ENCODE assay signal across 8 cellular contexts in genomic region chr10:72262019-72262404, GRCh38. TPM values are rescaled to one million over a fixed set of nuclear protein-coding genes. Genes with fewer than 3 reads are reported as not detected.
A peak's percentile ranks its signal among the peaks of the same experiment; 100 is the strongest.
DNase-seq lines count a peak whose midpoint lies in the region; ATAC-seq and TF ChIP-seq lines count a peak whose summit lies in the region.
"Not testable (repeated sequence)": the region's sequence is repeated elsewhere in the genome, so short reads cannot be mapped to it uniquely, and the experiment has no call there.

No MANE protein-coding gene starts in this region.

- not testable (repeated sequence) for H3K36me3 ChIP-seq in A673 (ENCODE audit: insufficient read depth, low read length, poor library complexity, severe bottlenecking); HUES64 (ENCODE audit: insufficient read depth, low read length); SK-N-MC (ENCODE audit: insufficient read depth, low read length); right atrium auricular region

- H3K36me3 Mint-ChIP-seq in activated T-helper 17 cell treated with anti-CD3 and anti-CD28 coated beads, Interleukin-2, amount 50 U/mL, for 72 hours (ENCODE audit: low read depth), result peaks cover 21% of the 10 kb centered on the region
- H3K36me3 Mint-ChIP-seq in central memory CD8-positive, alpha-beta T cell (ENCODE audit: insufficient read depth); nephron (ENCODE audit: low read depth); stimulated activated naive CD8-positive, alpha-beta T cell treated with anti-CD3 and anti-CD28 coated beads, Interleukin-15, Interleukin-2, amounts not matched to agents 100 ng/mL and 50 ng/mL, for 24 hours (ENCODE audit: low read depth): not testable (repeated sequence)

- peak overlapping the region; percentile 94 for H3K4me3 Mint-ChIP-seq in activated T-helper 17 cell treated with anti-CD3 and anti-CD28 coated beads, Interleukin-2, amount 50 U/mL, for 72 hours
- H3K4me3 Mint-ChIP-seq in central memory CD8-positive, alpha-beta T cell, result peak overlapping the region; percentile 86
- peak overlapping the region in 2 of 3 experiments; percentile 74 to 79 for H3K4me3 Mint-ChIP-seq in nephron
- peak overlapping the region; percentile 86 for H3K4me3 Mint-ChIP-seq in stimulated activated naive CD8-positive, alpha-beta T cell treated with anti-CD3 and anti-CD28 coated beads, Interleukin-15, Interleukin-2, amounts not matched to agents 100 ng/mL and 50 ng/mL, for 24 hours

- H3K4me1 Mint-ChIP-seq in activated T-helper 17 cell treated with anti-CD3 and anti-CD28 coated beads, Interleukin-2, amount 50 U/mL, for 72 hours, result peaks cover 34% of the 10 kb centered on the region
- H3K4me1 Mint-ChIP-seq in central memory CD8-positive, alpha-beta T cell, result peaks cover 50% of the 10 kb centered on the region
- H3K4me1 Mint-ChIP-seq in nephron, result peaks cover 58% of the 10 kb centered on the region
- H3K4me1 Mint-ChIP-seq in stimulated activated naive CD8-positive, alpha-beta T cell treated with anti-CD3 and anti-CD28 coated beads, Interleukin-15, Interleukin-2, amounts not matched to agents 100 ng/mL and 50 ng/mL, for 24 hours (ENCODE audit: low read depth), result peaks cover 58% of the 10 kb centered on the region

- H3K27ac ChIP-seq in A673 (ENCODE audit: low read depth, low read length, poor library complexity, severe bottlenecking), result peak overlapping the region; percentile 86
- peak overlapping the region; percentile 98; the same call in 1 of the 2 replicates for H3K27ac ChIP-seq in HUES64 (ENCODE audit: low read depth, low read length)
- peak overlapping the region; percentile 99 for H3K27ac ChIP-seq in SK-N-MC
- H3K27ac ChIP-seq in right atrium auricular region, result peak overlapping the region; percentile 91 to 96

- not testable (repeated sequence) for H3K27me3 Mint-ChIP-seq in activated T-helper 17 cell treated with anti-CD3 and anti-CD28 coated beads, Interleukin-2, amount 50 U/mL, for 72 hours; central memory CD8-positive, alpha-beta T cell; nephron (ENCODE audit: low read depth); stimulated activated naive CD8-positive, alpha-beta T cell treated with anti-CD3 and anti-CD28 coated beads, Interleukin-15, Interleukin-2, amounts not matched to agents 100 ng/mL and 50 ng/mL, for 24 hours

- H3K27ac Mint-ChIP-seq in activated T-helper 17 cell treated with anti-CD3 and anti-CD28 coated beads, Interleukin-2, amount 50 U/mL, for 72 hours, result peak overlapping the region; percentile 100
- H3K27ac Mint-ChIP-seq in central memory CD8-positive, alpha-beta T cell (ENCODE audit: low read depth), result peak overlapping the region; percentile 92
- H3K27ac Mint-ChIP-seq in nephron, result peak overlapping the region; percentile 99 to 100 (median 100)
- H3K27ac Mint-ChIP-seq in stimulated activated naive CD8-positive, alpha-beta T cell treated with anti-CD3 and anti-CD28 coated beads, Interleukin-15, Interleukin-2, amounts not matched to agents 100 ng/mL and 50 ng/mL, for 24 hours, result peak overlapping the region; percentile 99

- peaks cover 42% of the 10 kb centered on the region for H3K4me1 ChIP-seq in A673 (ENCODE audit: insufficient read depth, low read length, poor library complexity, severe bottlenecking)
- peaks cover 37% of the 10 kb centered on the region for H3K4me1 ChIP-seq in HUES64 (ENCODE audit: insufficient read depth, low read length)
- peaks cover 5 to 55% of the 10 kb centered on the region in 2 donors for H3K4me1 ChIP-seq in right atrium auricular region

- TF ChIP-seq CTCF in A673 (conservative IDR thresholded peaks at IDR 0.05; ENCODE audit: low read depth, low read length); right atrium auricular region (IDR thresholded peaks at IDR 0.05); nephron (IDR thresholded peaks at IDR 0.05; ENCODE audit: unreplicated experiment in 3 of 3): not testable (repeated sequence)

- H3K9ac ChIP-seq in HUES64 (ENCODE audit: low read depth, low read length), result 0 out of 2 replicates have a peak overlapping the region, but pooled peaks have one; percentile 78
- H3K9ac ChIP-seq in SK-N-MC (ENCODE audit: insufficient read length), result not testable (repeated sequence)

- BruUV-seq in A673 (replicated peaks; lab: Mats Ljungman, UMichigan), result not testable (repeated sequence)

- 91% methylated on average over 7 of the region's 7 CpGs for WGBS in HUES64

- POLR2A ChIA-PET in A673 (lab: Charles Lee; ENCODE audit: low non-redundant PET), result not testable (repeated sequence)

- not testable (repeated sequence) for H3K4me3 ChIP-seq in A673 (ENCODE audit: low read depth, low read length, poor library complexity, severe bottlenecking); SK-N-MC; right atrium auricular region
- H3K4me3 ChIP-seq in HUES64 (ENCODE audit: low read length), result peak overlapping the region; percentile 54; the same call in 1 of the 2 replicates

- ATAC-seq in activated T-helper 17 cell treated with anti-CD3 and anti-CD28 coated beads, Interleukin-2, amount 50 U/mL, for 72 hours (replicated peaks); central memory CD8-positive, alpha-beta T cell (replicated peaks; ENCODE audit: extremely low read depth, poor library complexity, severe bottlenecking): not testable (repeated sequence)

- intact Hi-C loops in A673 (cut with micrococcal nuclease; ENCODE audit: unreplicated experiment), result not testable (repeated sequence)

- not testable (repeated sequence) for H3K9me3 ChIP-seq in A673 (ENCODE audit: low read depth, low read length, poor library complexity, severe bottlenecking); HUES64 (ENCODE audit: insufficient read depth, low read depth, low read length); SK-N-MC (ENCODE audit: low read depth, low read length); right atrium auricular region

- DNase-seq in A673 (ENCODE audit: low spot score); SK-N-MC (ENCODE audit: low read depth, low spot score); central memory CD8-positive, alpha-beta T cell (ENCODE audit: low spot score in 2 of 2); right atrium auricular region (ENCODE audit: low spot score): not testable (repeated sequence)

- not testable (repeated sequence) for H3K27me3 ChIP-seq in A673 (replicated peaks; ENCODE audit: insufficient read depth, low read depth, low read length, poor library complexity); HUES64 (ENCODE audit: insufficient read depth, low read length); right atrium auricular region

- CTCF ChIA-PET in A673 (lab: Charles Lee), result not testable (repeated sequence)

- not testable (repeated sequence) for H3K9me3 Mint-ChIP-seq in activated T-helper 17 cell treated with anti-CD3 and anti-CD28 coated beads, Interleukin-2, amount 50 U/mL, for 72 hours; central memory CD8-positive, alpha-beta T cell; nephron; stimulated activated naive CD8-positive, alpha-beta T cell treated with anti-CD3 and anti-CD28 coated beads, Interleukin-15, Interleukin-2, amounts not matched to agents 100 ng/mL and 50 ng/mL, for 24 hours

RNA-seq across cellular contexts. Expression of gene DDIT4, which starts 11.7 kb away (rescaled TPM):
- total RNA-seq in A673 (2021), result 20.7 and 39.6 TPM in 2 replicates
- 23.1 TPM for polyA plus RNA-seq in HUES64 (2013, experiment 1 of 2)
- 25.9 TPM for polyA plus RNA-seq in HUES64 (2013, experiment 2 of 2)
- total RNA-seq in activated T-helper 17 cell treated with anti-CD3 and anti-CD28 coated beads, Interleukin-2, amount 50 U/mL, for 72 hours, result 1,000 to 10,000 TPM in 1 of 2 donors, 100 to 1,000 TPM in 1; 746 to 1,569 TPM
- total RNA-seq in right atrium auricular region, result 100 to 1,000 TPM; 100 to 136 TPM

RNA-seq across cellular contexts. Expression of gene ASCC1, which starts 45.9 kb away (rescaled TPM):
- 40.2 and 43.1 TPM in 2 replicates for total RNA-seq in A673 (2021)
- 25.0 TPM for polyA plus RNA-seq in HUES64 (2013, experiment 1 of 2)
- 31.3 TPM for polyA plus RNA-seq in HUES64 (2013, experiment 2 of 2)
- 10 to 100 TPM; 44.0 to 48.6 TPM for total RNA-seq in activated T-helper 17 cell treated with anti-CD3 and anti-CD28 coated beads, Interleukin-2, amount 50 U/mL, for 72 hours
- total RNA-seq in right atrium auricular region, result 10 to 100 TPM; 27.2 to 37.0 TPM

RNA-seq across cellular contexts. Expression of gene ANAPC16, which starts 46.2 kb away (rescaled TPM):
- 57.6 and 62.5 TPM in 2 replicates for total RNA-seq in A673 (2021)
- polyA plus RNA-seq in HUES64 (2013, experiment 1 of 2), result 49.6 TPM
- 60.2 TPM for polyA plus RNA-seq in HUES64 (2013, experiment 2 of 2)
- total RNA-seq in activated T-helper 17 cell treated with anti-CD3 and anti-CD28 coated beads, Interleukin-2, amount 50 U/mL, for 72 hours, result 100 to 1,000 TPM in 1 of 2 donors, 10 to 100 TPM in 1; 74.3 to 119 TPM
- total RNA-seq in right atrium auricular region, result 100 to 1,000 TPM; 139 to 163 TPM

Comparison
In these comparisons a context has a peak if more than half of its experiments do, and no peak if none do; other contexts are left out.
1. RNA of gene DDIT4, which starts 11.7 kb away (total RNA-seq): 746 to 1,569 TPM in activated T-helper 17 cell treated with anti-CD3 and anti-CD28 coated beads, Interleukin-2, amount 50 U/mL, for 72 hours; 100 to 136 TPM in right atrium auricular region and 20.7 to 39.6 TPM in A673; every median in the first group is over 4 times any median in the second.
2. Peak in every context shown above with its lines, with median percentiles within 50 percentile points of each other: H3K27ac ChIP-seq, H3K27ac Mint-ChIP-seq and H3K4me3 Mint-ChIP-seq.